In the genomic region with DNA sequence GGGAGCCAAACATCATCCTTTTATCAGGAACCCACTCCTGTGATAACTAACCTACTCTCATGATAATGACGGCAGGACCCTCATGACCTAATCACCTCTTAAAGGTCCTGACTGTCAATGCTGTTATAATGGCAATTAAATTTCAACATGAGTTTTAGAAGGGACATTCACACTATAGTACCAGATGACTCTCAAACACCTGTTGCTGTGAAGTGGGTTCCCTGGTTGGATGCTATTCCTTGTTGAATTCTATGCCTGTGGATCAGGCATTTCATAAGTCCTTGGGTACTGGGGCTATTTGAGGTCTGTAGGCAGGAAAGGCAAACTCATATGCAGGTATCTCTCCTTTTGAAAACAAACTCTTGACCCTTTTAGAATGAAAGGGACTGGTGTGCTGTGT, we compare ENCODE assay signal across 7 cellular contexts. TPM values are rescaled to one million over a fixed set of nuclear protein-coding genes. Genes with fewer than 3 reads are reported as not detected.
"Had no signal": no experiment of that assay in that cellular context is flagged by ENCODE, and none has a peak within 500 bp of the region (broad histone marks: within the 10 kb centered on the region; RNA-seq: fewer than 3 reads in every experiment).

No MANE protein-coding gene starts in this region.

- DNase-seq: IMR-90, KBM-7, KG1 had no signal

- H3K4me3 ChIP-seq: K562 had no signal

- H3K27ac ChIP-seq: HL-60 had no signal

- H3K4me3 Mint-ChIP-seq: IgD-negative memory B cell had no signal

- H3K4me1 Mint-ChIP-seq: IgD-negative memory B cell had no signal

- H3K27ac Mint-ChIP-seq: IgD-negative memory B cell had no signal

- H3K9me3 Mint-ChIP-seq: IgD-negative memory B cell had no signal

RNA-seq across cellular contexts. Expression of a gene that starts 7.5 kb away (rescaled TPM):
- total RNA-seq: HT1080 had no signal
